Comparison of ENCODE assay signal across 11 cellular contexts in genomic region chr20:23270427-23270911, GRCh38.
DNase-seq lines count a peak whose midpoint lies in the region; ATAC-seq and TF ChIP-seq lines count a peak whose summit lies in the region.
"Had no signal": no experiment of that assay in that cellular context is flagged by ENCODE, and none has a peak within 500 bp of the region (broad histone marks: within the 10 kb centered on the region; RNA-seq: fewer than 3 reads in every experiment).

No MANE protein-coding gene starts in this region.

- intact Hi-C loops in vagina (cut with DNase I), result no loop called here

- H3K9me3 ChIP-seq in vagina, result no peaks in the 10 kb centered on the region
- H3K9me3 ChIP-seq: adrenal gland had no signal

- no peaks in the 10 kb centered on the region for H3K4me1 ChIP-seq in vagina
- H3K4me1 ChIP-seq: adrenal gland had no signal

- H3K4me3 ChIP-seq in vagina, result no peak overlapping the region
- H3K4me3 ChIP-seq: adrenal gland had no signal

- no peak overlapping the region for H3K4me3 Mint-ChIP-seq in mesothelial cell of epicardium

- peaks cover 12% of the 10 kb centered on the region for H3K9me3 Mint-ChIP-seq in mesothelial cell of epicardium

- H3K4me1 Mint-ChIP-seq in mesothelial cell of epicardium, result no peaks in the 10 kb centered on the region

- peaks cover 1% of the 10 kb centered on the region for H3K36me3 Mint-ChIP-seq in mesothelial cell of epicardium

- peak overlapping the region; percentile 55 for H3K27ac ChIP-seq in vagina
- H3K27ac ChIP-seq: epithelial cell of prostate had no signal

- ATAC-seq in HG03097 (IDR thresholded peaks at IDR 0.05; ENCODE audit: low FRiP score, unreplicated experiment) (no peak), HG03521 (IDR thresholded peaks at IDR 0.05; ENCODE audit: unreplicated experiment) (no peak)

- TF ChIP-seq POLR2A in vagina (IDR thresholded peaks at IDR 0.05), result no peak

- H3K27ac Mint-ChIP-seq in mesothelial cell of epicardium, result peak overlapping the region; percentile 31

- no peaks in the 10 kb centered on the region for H3K36me3 ChIP-seq in vagina
- H3K36me3 ChIP-seq: adrenal gland had no signal

- no peaks in the 10 kb centered on the region for H3K27me3 ChIP-seq in vagina
- H3K27me3 ChIP-seq: adrenal gland had no signal

- peak; percentile 50 for DNase-seq in RKO (ENCODE audit: low spot score)
- DNase-seq in fibroblast of peridontal ligament (ENCODE audit: extremely low read depth), result peak; percentile 4
- no peak for DNase-seq in mesothelial cell of epicardium (ENCODE audit: low spot score in 2 of 2, unreplicated experiment in 2 of 2)
- no peak for DNase-seq in vagina (ENCODE audit: extremely low spot score in 2 of 2)
- DNase-seq in NCI-H82 (lab: John Stamatoyannopoulos, UW), result no peak
- DNase-seq: adrenal gland; NCI-H524 treated with DMSO at 0.1 percent for 48 hours; stimulated activated CD8-positive, alpha-beta memory T cell treated with anti-CD3 and anti-CD28 coated beads, Interleukin-4, amount 100 ng/mL, for 48 hours had no signal

- no peaks in the 10 kb centered on the region for H3K27me3 Mint-ChIP-seq in mesothelial cell of epicardium (ENCODE audit: low read depth)

- TF ChIP-seq CTCF in mesothelial cell of epicardium (IDR thresholded peaks at IDR 0.05; ENCODE audit: unreplicated experiment) (no peak), vagina (IDR thresholded peaks at IDR 0.05) (no peak)

Comparison
In these comparisons a context has a peak if more than half of its experiments do, and no peak if none do; other contexts are left out.
1. DNase-seq: peak in RKO (single experiment) and fibroblast of peridontal ligament (single experiment); none in mesothelial cell of epicardium (0 of 2), vagina (0 of 2) and NCI-H82 (single experiment).